ENCODE assay signal across 22 cellular contexts in genomic region chr10:88920198-88920597, GRCh38. TPM values are rescaled to one million over a fixed set of nuclear protein-coding genes. Genes with fewer than 3 reads are reported as not detected.
DNase-seq lines count a peak whose midpoint lies in the region; ATAC-seq and TF ChIP-seq lines count a peak whose summit lies in the region.
"Had no signal": no experiment of that assay in that cellular context is flagged by ENCODE, and none has a peak within 500 bp of the region (broad histone marks: within the 10 kb centered on the region; RNA-seq: fewer than 3 reads in every experiment).

No MANE protein-coding gene starts in this region.

- H3K4me3 ChIP-seq in AG10803 (ENCODE audit: low read length) (no peak overlapping the region), epithelial cell of esophagus (ENCODE audit: low read length) (no peak overlapping the region), hepatocyte (no peak overlapping the region)
- H3K4me3 ChIP-seq: GM12878, MG63 had no signal

- no peaks in the 10 kb centered on the region for H4K20me1 ChIP-seq in hepatocyte (ENCODE audit: insufficient read depth, poor library complexity, severe bottlenecking)

- H3K27me3 ChIP-seq in hepatocyte = no peaks in the 10 kb centered on the region
- H3K27me3 ChIP-seq: MG63 had no signal

- ATAC-seq in HG03159 (IDR thresholded peaks at IDR 0.05; ENCODE audit: unreplicated experiment) = no peak
- ATAC-seq: GM12878, PC-3 had no signal

- no peaks in the 10 kb centered on the region for H3K79me2 ChIP-seq in hepatocyte

- TF ChIP-seq CTCF in AG10803 (conservative IDR thresholded peaks at IDR 0.05; ENCODE audit: low read length) = no peak
- TF ChIP-seq CTCF in epithelial cell of esophagus (IDR thresholded peaks at IDR 0.05; ENCODE audit: insufficient read depth, low read depth, low read length, missing control alignments) = no peak
- no peak for TF ChIP-seq CTCF in hepatocyte (IDR thresholded peaks at IDR 0.05; ENCODE audit: poor library complexity)

- 46% methylated on average over 2 of the region's 2 CpGs for WGBS in hepatocyte (ENCODE audit: low lambda C conversion rate, missing lambda C conversion rate)

- DNase-seq in AG10803 (ENCODE audit: low read depth) (peak; percentile 41), HCEC 1CT (peak; percentile 82), epithelial cell of esophagus (ENCODE audit: low read depth) (peak; percentile 32), iris pigment epithelial cell (ENCODE audit: low read depth) (peak; percentile 67), hepatocyte (ENCODE audit: low spot score) (no peak)
- no peak for DNase-seq in activated CD4-positive, alpha-beta T cell treated with anti-CD3 and anti-CD28 coated beads for 48 hours
- DNase-seq in stimulated activated CD4-positive, alpha-beta T cell treated with anti-CD3 and anti-CD28 coated beads, Interleukin-12 subunit alpha, Interleukin-12 subunit beta, amount 100 ng/mL, for 4 hours = no peak
- DNase-seq: 8988T; Caco-2; CD4-positive, alpha-beta T cell; GF-D8; Karpas-422; MG63; NCI-H1048; NCI-H1436; NCI-H1930; NCI-H526; PC-3; RPMI8226; SHP77 treated with DMSO at 0.1 percent for 48 hours had no signal

- H3K27ac ChIP-seq in hepatocyte = no peak overlapping the region

- no peak overlapping the region for H3K4me2 ChIP-seq in hepatocyte

- no peaks in the 10 kb centered on the region for H3K9me2 ChIP-seq in hepatocyte (replicated peaks; ENCODE audit: insufficient read depth)

- no peaks in the 10 kb centered on the region for H3K9me3 ChIP-seq in hepatocyte (ENCODE audit: low read depth)
- H3K9me3 ChIP-seq: Caco-2, MG63 had no signal

- H3K36me3 ChIP-seq in hepatocyte (replicated peaks; ENCODE audit: insufficient read depth, low read depth) = no peaks in the 10 kb centered on the region

- H2AFZ ChIP-seq in hepatocyte = no peak overlapping the region

- no peaks in the 10 kb centered on the region for H3K4me1 ChIP-seq in hepatocyte (ENCODE audit: insufficient read depth)

RNA-seq across cellular contexts. Expression of gene ACTA2, which starts 32.4 kb away (rescaled TPM):
- 218 and 231 TPM in 2 replicates for total RNA-seq in hepatocyte
- polyA plus RNA-seq in hepatocyte = 207 and 251 TPM in 2 replicates
- total RNA-seq: Caco-2, PC-3 had no signal

RNA-seq across cellular contexts. Expression of gene STAMBPL1, which starts 40.2 kb away (rescaled TPM):
- total RNA-seq in hepatocyte = 14.8 and 20.0 TPM in 2 replicates
- 4.5 and 5.2 TPM in 2 replicates for polyA plus RNA-seq in hepatocyte

Comparison
In these comparisons a context has a peak if more than half of its experiments do, and no peak if none do; other contexts are left out.
1. DNase-seq: peak in AG10803 (single experiment), HCEC 1CT (single experiment), epithelial cell of esophagus (single experiment) and iris pigment epithelial cell (single experiment); none in activated CD4-positive, alpha-beta T cell treated with anti-CD3 and anti-CD28 coated beads for 48 hours (single experiment), hepatocyte (single experiment) and stimulated activated CD4-positive, alpha-beta T cell treated with anti-CD3 and anti-CD28 coated beads, Interleukin-12 subunit alpha, Interleukin-12 subunit beta, amount 100 ng/mL, for 4 hours (single experiment).